ENCODE assay signal across 26 cellular contexts in genomic region chr11:134995746-134996145, GRCh38.
A peak's percentile ranks its signal among the peaks of the same experiment; 100 is the strongest.
DNase-seq lines count a peak whose midpoint lies in the region; ATAC-seq, FAIRE-seq and TF ChIP-seq lines count a peak whose summit lies in the region.
"Had no signal": no experiment of that assay in that cellular context is flagged by ENCODE, and none has a peak within 500 bp of the region (broad histone marks: within the 10 kb centered on the region; RNA-seq: fewer than 3 reads in every experiment).

No MANE protein-coding gene starts in this region.

- no peak overlapping the region for H4K8ac ChIP-seq in H1 (ENCODE audit: extremely low read depth, insufficient read depth, low read length)

- no peak overlapping the region for H3K56ac ChIP-seq in H1 (replicated peaks; ENCODE audit: insufficient read length, low read depth, low read length)

- H2AK5ac ChIP-seq in H1 (ENCODE audit: low read depth, low read length): peak overlapping the region; percentile 60; the same call in 1 of the 2 replicates

- H3K23ac ChIP-seq in H1 (ENCODE audit: insufficient read length): no peak overlapping the region

- H3K4me1 ChIP-seq in HUES48 (ENCODE audit: control insufficient read depth, insufficient read depth, low read length): peaks cover 59% of the 10 kb centered on the region
- peaks cover 10 to 32% (median 27%) of the 10 kb centered on the region in 4 experiments; a peak in 5 of 7 replicates for H3K4me1 ChIP-seq in H1 (replicated peaks in 1 of 4; ENCODE audit: control insufficient read depth in 3 of 4, insufficient read depth in 4 of 4, low read length in 3 of 4)
- H3K4me1 ChIP-seq: BE2C had no signal

- H2BK5ac ChIP-seq in H1 (ENCODE audit: low read depth, low read length): peak overlapping the region; percentile 88; the same call in 1 of the 2 replicates

- peak overlapping the region; percentile 51 for H2BK20ac ChIP-seq in H1 (ENCODE audit: low read length)

- no peaks in the 10 kb centered on the region for H3K36me3 ChIP-seq in HUES48 (ENCODE audit: control insufficient read depth, insufficient read depth, low read length)
- no peaks in the 10 kb centered on the region for H3K36me3 ChIP-seq in H1 (ENCODE audit: control insufficient read depth in 2 of 4, insufficient read depth in 4 of 4, low read length in 3 of 4)
- H3K36me3 ChIP-seq: BE2C had no signal

- H3K27me3 ChIP-seq in HUES48 (ENCODE audit: control insufficient read depth, insufficient read depth, low read length): no peaks in the 10 kb centered on the region
- no peaks in the 10 kb centered on the region for H3K27me3 ChIP-seq in H1 (replicated peaks in 1 of 4; ENCODE audit: control insufficient read depth in 3 of 4, extremely low read depth in 1 of 4, insufficient read depth in 3 of 4, low read length in 3 of 4)
- H3K27me3 ChIP-seq: BE2C had no signal

- H2BK12ac ChIP-seq in H1 (ENCODE audit: low read depth, low read length): peak overlapping the region; percentile 70; the same call in 1 of the 2 replicates

- no peak overlapping the region for H3K4me3 Mint-ChIP-seq in mesothelial cell of epicardium
- H3K4me3 Mint-ChIP-seq: CD4-positive, alpha-beta T cell had no signal

- peak overlapping the region; percentile 87 for H3K27ac Mint-ChIP-seq in mesothelial cell of epicardium
- H3K27ac Mint-ChIP-seq: CD4-positive, alpha-beta T cell had no signal

- peaks cover 3% of the 10 kb centered on the region for H3K9me3 Mint-ChIP-seq in mesothelial cell of epicardium
- H3K9me3 Mint-ChIP-seq: CD4-positive, alpha-beta T cell had no signal

- H3K4me3 ChIP-seq in AG10803 (ENCODE audit: low read length): no peak overlapping the region
- H3K4me3 ChIP-seq in HUES48 (ENCODE audit: low read depth, low read length): no peak overlapping the region
- no peak overlapping the region for H3K4me3 ChIP-seq in H1 (ENCODE audit: extremely low read depth in 1 of 4, insufficient read depth in 2 of 4, low read depth in 3 of 4, low read length in 4 of 4)
- H3K4me3 ChIP-seq: GM12878 had no signal

- H4K91ac ChIP-seq in H1 (replicated peaks; ENCODE audit: insufficient read length, low read length): peak overlapping the region; percentile 95

- H4K5ac ChIP-seq in H1 (ENCODE audit: insufficient read length, low read depth, low read length): no peak overlapping the region

- TF ChIP-seq POLR2A in H1 (IDR thresholded peaks at IDR 0.05; ENCODE audit: control extremely low read depth in 1 of 2, low read depth in 2 of 2, low read length in 2 of 2): no peak

- H3K9me3 ChIP-seq in HUES48 (ENCODE audit: control insufficient read depth, insufficient read depth, low read length) (no peaks in the 10 kb centered on the region), H1 (ENCODE audit: insufficient read depth in 2 of 2, low read depth in 1 of 2, low read length in 1 of 2) (no peaks in the 10 kb centered on the region)
- H3K9me3 ChIP-seq: BE2C had no signal

- TF ChIP-seq CTCF in AG10803 (conservative IDR thresholded peaks at IDR 0.05; ENCODE audit: low read length) (no peak), H1 (IDR thresholded peaks at IDR 0.05; ENCODE audit: control extremely low read depth in 1 of 3, insufficient read depth in 1 of 3, low read depth in 1 of 3, low read length in 3 of 3) (no peak), mesothelial cell of epicardium (IDR thresholded peaks at IDR 0.05; ENCODE audit: unreplicated experiment) (no peak)

- no peaks in the 10 kb centered on the region for H3K36me3 Mint-ChIP-seq in mesothelial cell of epicardium

- peaks cover 71% of the 10 kb centered on the region for H3K4me1 Mint-ChIP-seq in mesothelial cell of epicardium

- POLR2A ChIA-PET in H1 (lab: Charles Lee; ENCODE audit: partially characterized antibody): interaction anchor here (0.8 kb wide), 1 partner anchor 8 kb away, joined by 3 read pairs; no protein-coding TSS in a partner anchor

- no peak for TF ChIP-seq EP300 in H1 (IDR thresholded peaks at IDR 0.05; ENCODE audit: borderline replicate concordance in 1 of 2, low read depth in 2 of 2, low read length in 2 of 2)

- H3K79me2 ChIP-seq in H1 (ENCODE audit: control insufficient read depth in 1 of 2, insufficient read depth in 2 of 2, low read length in 2 of 2): no peaks in the 10 kb centered on the region

- WGBS in H1 (ENCODE audit: extremely low coverage in 1 of 2, insufficient coverage in 1 of 2, insufficient read length in 1 of 2, insufficient replicate concordance in 2 of 2, low coverage in 1 of 2, low lambda C conversion rate in 2 of 2, missing lambda C conversion rate in 1 of 2), 2 experiments: 50% methylated on average over 5 of the region's 5 CpGs; no CpG with 5 or more reads in 1 of the 2 experiments

- H3K4ac ChIP-seq in H1 (replicated peaks; ENCODE audit: insufficient read length, low read depth, low read length): no peak overlapping the region

- H2BK15ac ChIP-seq in H1 (ENCODE audit: low read length): no peak overlapping the region

- no peak for TF ChIP-seq RAD21 in H1 (IDR thresholded peaks at IDR 0.05 in 1 of 2, conservative IDR thresholded peaks at IDR 0.05 in 1 of 2; ENCODE audit: low read depth in 2 of 2, low read length in 2 of 2)

- H2BK120ac ChIP-seq in H1 (replicated peaks; ENCODE audit: low read depth, low read length): peak overlapping the region; percentile 93

- H2AFZ ChIP-seq in H1 (ENCODE audit: low read length): no peak overlapping the region

- FAIRE-seq in H1 (lab: Jason Lieb, UNC): no peak
- FAIRE-seq: GM12878, GM19239, RCC 7860 had no signal

- peak overlapping the region in 1 of 2 experiments; percentile 71; a peak in 1 of 4 replicates for H3K4me2 ChIP-seq in H1 (ENCODE audit: insufficient read depth in 1 of 2, low read depth in 2 of 2, low read length in 2 of 2)

- no peak overlapping the region for H3K14ac ChIP-seq in H1 (ENCODE audit: insufficient read length)

- no peaks in the 10 kb centered on the region for H3K79me1 ChIP-seq in H1 (ENCODE audit: low read depth, low read length)

- ATAC-seq in GM21526 (IDR thresholded peaks at IDR 0.05; ENCODE audit: low FRiP score, unreplicated experiment): no peak
- ATAC-seq: GM12878, SK-N-SH treated with all-trans-retinoic acid at 6 μM for 48 hours had no signal

- H3K18ac ChIP-seq in H1 (ENCODE audit: extremely low read depth, low read length): peak overlapping the region; percentile 71; the same call in 1 of the 2 replicates

- H3K27ac ChIP-seq in HUES48 (ENCODE audit: low read depth, low read length) (peak overlapping the region; percentile 80), H1 (ENCODE audit: low read depth, low read length) (no peak overlapping the region)

- no peaks in the 10 kb centered on the region for H4K20me1 ChIP-seq in H1 (replicated peaks in 1 of 2; ENCODE audit: control insufficient read depth in 1 of 2, insufficient read depth in 2 of 2, low read length in 2 of 2)

- H3K27me3 Mint-ChIP-seq in mesothelial cell of epicardium (ENCODE audit: low read depth): no peaks in the 10 kb centered on the region

- H3K9ac ChIP-seq in HUES48 (ENCODE audit: low read depth, low read length) (peak overlapping the region; percentile 47; the same call in 1 of the 2 replicates), H1 (replicated peaks in 1 of 4; ENCODE audit: extremely low read depth in 1 of 4, low read depth in 3 of 4, low read length in 3 of 4) (no peak overlapping the region)

- no peaks in the 10 kb centered on the region for H3K23me2 ChIP-seq in H1 (ENCODE audit: low read depth, low read length)

- peak; percentile 1 for DNase-seq in AG10803 (ENCODE audit: low read depth)
- DNase-seq in H1 (ENCODE audit: low read depth in 1 of 2, low spot score in 2 of 2): no peak
- no peak for DNase-seq in mesothelial cell of epicardium (ENCODE audit: low spot score in 2 of 2, unreplicated experiment in 2 of 2)
- DNase-seq in HuH-7 (ENCODE audit: low spot score): no peak
- DNase-seq in NCI-H2107 (lab: John Stamatoyannopoulos, UW): no peak
- DNase-seq in activated T-cell treated with anti-CD3 and anti-CD28 coated beads for 4 hours: no peak
- DNase-seq: 8988T; BE2C; Calu3; CD4-positive, alpha-beta T cell; EL; GOT3; Kasumi-1; MM.1S; NCI-H1092; NCI-H1436 treated with DMSO at 0.1 percent for 48 hours; NCI-H2029 treated with DMSO at 0.1 percent for 48 hours; NCI-H748 treated with DMSO at 0.1 percent for 48 hours; NK-92 treated with Interleukin-12 subunit alpha and Interleukin-12 subunit beta, amount 100 ng/mL, for 24 hours; Right ventricle myocardium superior had no signal

- CTCF ChIA-PET in H1 (lab: Charles Lee; ENCODE audit: partially characterized antibody): interaction anchor here (0.6 to 1.3 kb wide), 5 partner anchors 23 to 269 kb away, joined by 3 to 4 read pairs (median 3); no protein-coding TSS in a partner anchor

TF ChIP-seq in H1, 55 proteins besides CTCF, POLR2A, EP300 and RAD21:
- no peak for TF ChIP-seq ASH2L (IDR thresholded peaks at IDR 0.05; ENCODE audit: low read length)
- no peak for TF ChIP-seq CBX5 (IDR thresholded peaks at IDR 0.05; ENCODE audit: low read depth, low read length)
- TF ChIP-seq RNF2 (IDR thresholded peaks at IDR 0.05; ENCODE audit: borderline replicate concordance, low read depth, low read length, missing control alignments, poor library complexity, severe bottlenecking): no peak
- TF ChIP-seq CHD1 (IDR thresholded peaks at IDR 0.05; ENCODE audit: low read depth, low read length): no peak
- no peak for TF ChIP-seq SIN3A (conservative IDR thresholded peaks at IDR 0.05 in 1 of 2, IDR thresholded peaks at IDR 0.05 in 1 of 2; ENCODE audit: low read depth in 1 of 2, low read length in 2 of 2)
- TF ChIP-seq MAFK (IDR thresholded peaks at IDR 0.05; ENCODE audit: low read depth, low read length): no peak
- no peak for TF ChIP-seq EZH2 (IDR thresholded peaks at IDR 0.05; ENCODE audit: low read depth, low read length, severe bottlenecking)
- no peak for TF ChIP-seq NANOG (IDR thresholded peaks at IDR 0.05; ENCODE audit: insufficient read depth, low read depth, low read length, poor library complexity, severe bottlenecking)
- TF ChIP-seq SP4 (IDR thresholded peaks at IDR 0.05; ENCODE audit: low read length): no peak
- no peak for TF ChIP-seq POU5F1 (IDR thresholded peaks at IDR 0.05; ENCODE audit: low read depth, low read length)
- TF ChIP-seq MAX (IDR thresholded peaks at IDR 0.05): no peak; the same call in 1 of the 2 replicates
- no peak for TF ChIP-seq KDM1A (IDR thresholded peaks at IDR 0.05; ENCODE audit: borderline replicate concordance, low read length)
